Comparison of ENCODE assay signal across 25 cellular contexts in genomic region chr1:43768168-43768567, GRCh38.
"Had no signal": no experiment of that assay in that cellular context is flagged by ENCODE, and none has a peak within 500 bp of the region (broad histone marks: within the 10 kb centered on the region; RNA-seq: fewer than 3 reads in every experiment).

No MANE protein-coding gene starts in this region.

- H2AFZ ChIP-seq: parathyroid adenoma had no signal

- H3K9me3 ChIP-seq: esophagus muscularis mucosa, gastroesophageal sphincter, left ventricle myocardium inferior, lower lobe of right lung, prostate gland, right lobe of liver, tibial artery, upper lobe of right lung, vagina had no signal

- H3K9me3 Mint-ChIP-seq: immature natural killer cell; memory B cell; naive B cell; nephron; stimulated activated memory B cell treated with anti-CD40 and anti-IgM and Interleukin-4, amounts not matched to agents 10 μg/mL and 1 μg/mL and 100 μg/mL, for 72 hours; stimulated activated naive CD8-positive, alpha-beta T cell treated with anti-CD3 and anti-CD28 coated beads, Interleukin-15, Interleukin-2, amounts not matched to agents 100 ng/mL and 50 ng/mL, for 24 hours had no signal

- ATAC-seq: gastroesophageal sphincter; left cardiac atrium; lower lobe of right lung; right lobe of liver; stimulated activated memory B cell treated with anti-CD40 and anti-IgM and Interleukin-4, amounts not matched to agents 10 μg/mL and 1 μg/mL and 100 μg/mL, for 72 hours; upper lobe of right lung had no signal

- H3K27me3 Mint-ChIP-seq: memory B cell; naive B cell; stimulated activated memory B cell treated with anti-CD40 and anti-IgM and Interleukin-4, amounts not matched to agents 10 μg/mL and 1 μg/mL and 100 μg/mL, for 72 hours; stimulated activated naive CD8-positive, alpha-beta T cell treated with anti-CD3 and anti-CD28 coated beads, Interleukin-15, Interleukin-2, amounts not matched to agents 100 ng/mL and 50 ng/mL, for 24 hours had no signal

- H3K27ac Mint-ChIP-seq: memory B cell; nephron; stimulated activated memory B cell treated with anti-CD40 and anti-IgM and Interleukin-4, amounts not matched to agents 10 μg/mL and 1 μg/mL and 100 μg/mL, for 72 hours; stimulated activated naive CD8-positive, alpha-beta T cell treated with anti-CD3 and anti-CD28 coated beads, Interleukin-15, Interleukin-2, amounts not matched to agents 100 ng/mL and 50 ng/mL, for 24 hours had no signal

- H3K36me3 ChIP-seq: left ventricle myocardium inferior, lower lobe of right lung, prostate gland, right lobe of liver, tibial artery, upper lobe of right lung, vagina had no signal

- H3K27ac ChIP-seq: coronary artery, esophagus muscularis mucosa, gastroesophageal sphincter, left ventricle myocardium inferior, lower lobe of right lung, parathyroid adenoma, prostate gland, right lobe of liver, tibial artery, upper lobe of right lung, vagina had no signal

- H3K27me3 ChIP-seq: esophagus muscularis mucosa, gastroesophageal sphincter, right lobe of liver, tibial artery, upper lobe of right lung, vagina had no signal

- H3K4me3 ChIP-seq: coronary artery, esophagus muscularis mucosa, gastroesophageal sphincter, left ventricle myocardium inferior, lower lobe of right lung, prostate gland, right lobe of liver, tibial artery, upper lobe of right lung, vagina had no signal

- H3K4me3 Mint-ChIP-seq: immature natural killer cell; memory B cell; naive B cell; nephron; stimulated activated memory B cell treated with anti-CD40 and anti-IgM and Interleukin-4, amounts not matched to agents 10 μg/mL and 1 μg/mL and 100 μg/mL, for 72 hours; stimulated activated naive CD8-positive, alpha-beta T cell treated with anti-CD3 and anti-CD28 coated beads, Interleukin-15, Interleukin-2, amounts not matched to agents 100 ng/mL and 50 ng/mL, for 24 hours had no signal

- DNase-seq: effector CD8-positive, alpha-beta T cell; glutamatergic neuron; immature natural killer cell; kidney; left cardiac atrium; left ventricle myocardium inferior; lower lobe of right lung; naive B cell; occipital lobe; right lobe of liver; stimulated activated CD4-positive, alpha-beta T cell treated with anti-CD3 and anti-CD28 coated beads, Interleukin-15, amount 100 ng/mL, for 24 hours; stimulated activated CD4-positive, alpha-beta T cell treated with anti-CD3 and anti-CD28 coated beads, Interleukin-1b, Interleukin-23, amount 100 ng/mL, for 48 hours; stimulated activated CD4-positive, alpha-beta T cell treated with anti-CD3 and anti-CD28 coated beads, Interleukin-4, amount 100 ng/mL, for 24 hours; tibial artery; upper lobe of right lung had no signal

- H3K9ac ChIP-seq: parathyroid adenoma had no signal

- H3K4me1 ChIP-seq: prostate gland, upper lobe of right lung had no signal
